8 cellular contexts compared by ENCODE assay signal in the genomic region with DNA sequence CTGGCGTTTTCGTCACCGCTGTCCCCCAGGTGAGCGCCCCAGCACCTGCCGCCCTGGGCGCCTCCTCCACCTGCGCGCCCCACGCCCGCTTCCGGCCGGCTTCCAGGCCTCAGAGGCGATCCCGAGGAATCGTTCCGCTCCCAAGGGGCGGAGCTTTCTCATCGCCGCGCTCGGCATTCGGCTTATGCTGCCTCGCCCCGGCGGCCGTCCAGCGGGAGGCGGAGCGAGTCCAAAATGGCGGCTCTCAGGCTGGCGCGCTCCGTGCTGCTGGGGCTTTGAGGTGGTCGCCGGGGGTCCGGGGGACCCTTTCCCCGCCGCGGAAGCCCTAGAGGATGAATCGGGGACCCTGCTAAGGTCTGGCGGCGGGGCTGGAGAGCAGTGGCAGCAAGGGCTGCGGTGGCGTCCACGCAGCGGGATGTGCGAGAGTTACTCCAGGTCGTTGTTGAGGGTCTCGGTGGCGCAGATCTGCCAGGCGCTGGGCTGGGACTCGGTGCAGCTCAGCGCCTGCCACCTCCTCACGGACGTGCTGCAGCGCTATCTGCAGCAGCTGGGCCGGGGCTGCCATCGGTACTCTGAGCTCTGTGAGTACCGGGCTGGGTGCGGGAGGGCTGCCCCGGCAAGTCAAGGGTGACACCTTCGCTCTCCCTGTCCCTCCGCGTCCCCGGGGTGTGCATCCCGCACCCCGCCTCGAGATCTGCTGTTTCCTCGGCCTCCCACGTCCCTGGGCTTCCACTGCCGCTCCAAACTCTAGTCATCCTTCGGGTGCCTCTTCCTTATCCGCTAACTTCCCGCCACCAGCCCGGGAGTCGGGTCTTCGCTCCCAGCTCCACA. TPM values are rescaled to one million over a fixed set of nuclear protein-coding genes. Genes with fewer than 3 reads are reported as not detected.
DNase-seq lines count a peak whose midpoint lies in the region; ATAC-seq, FAIRE-seq and TF ChIP-seq lines count a peak whose summit lies in the region.

A gene with protein sequence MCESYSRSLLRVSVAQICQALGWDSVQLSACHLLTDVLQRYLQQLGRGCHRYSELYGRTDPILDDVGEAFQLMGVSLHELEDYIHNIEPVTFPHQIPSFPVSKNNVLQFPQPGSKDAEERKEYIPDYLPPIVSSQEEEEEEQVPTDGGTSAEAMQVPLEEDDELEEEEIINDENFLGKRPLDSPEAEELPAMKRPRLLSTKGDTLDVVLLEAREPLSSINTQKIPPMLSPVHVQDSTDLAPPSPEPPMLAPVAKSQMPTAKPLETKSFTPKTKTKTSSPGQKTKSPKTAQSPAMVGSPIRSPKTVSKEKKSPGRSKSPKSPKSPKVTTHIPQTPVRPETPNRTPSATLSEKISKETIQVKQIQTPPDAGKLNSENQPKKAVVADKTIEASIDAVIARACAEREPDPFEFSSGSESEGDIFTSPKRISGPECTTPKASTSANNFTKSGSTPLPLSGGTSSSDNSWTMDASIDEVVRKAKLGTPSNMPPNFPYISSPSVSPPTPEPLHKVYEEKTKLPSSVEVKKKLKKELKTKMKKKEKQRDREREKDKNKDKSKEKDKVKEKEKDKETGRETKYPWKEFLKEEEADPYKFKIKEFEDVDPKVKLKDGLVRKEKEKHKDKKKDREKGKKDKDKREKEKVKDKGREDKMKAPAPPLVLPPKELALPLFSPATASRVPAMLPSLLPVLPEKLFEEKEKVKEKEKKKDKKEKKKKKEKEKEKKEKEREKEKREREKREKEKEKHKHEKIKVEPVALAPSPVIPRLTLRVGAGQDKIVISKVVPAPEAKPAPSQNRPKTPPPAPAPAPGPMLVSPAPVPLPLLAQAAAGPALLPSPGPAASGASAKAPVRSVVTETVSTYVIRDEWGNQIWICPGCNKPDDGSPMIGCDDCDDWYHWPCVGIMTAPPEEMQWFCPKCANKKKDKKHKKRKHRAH (plus strand): TSS at position 211 of the 831 bp plus-strand sequence. CDS start 205 bp downstream, at position 416.

- peak; percentile 91 for ATAC-seq in stimulated activated naive CD8-positive, alpha-beta T cell treated with anti-CD3 and anti-CD28 coated beads, Interleukin-15, amount 100 ng/mL, for 72 hours

- peak within 1 kb of the TSS; percentile 91 for H3K27ac Mint-ChIP-seq in neural crest cell (ENCODE audit: unreplicated experiment)
- peak within 1 kb of the TSS; percentile 94 to 98 for H3K27ac Mint-ChIP-seq in stimulated activated naive CD8-positive, alpha-beta T cell treated with anti-CD3 and anti-CD28 coated beads, Interleukin-15, amount 100 ng/mL, for 72 hours

- peaks cover 46% of the 10 kb centered on the region for H3K27me3 Mint-ChIP-seq in neural crest cell (ENCODE audit: low read depth)
- H3K27me3 Mint-ChIP-seq in stimulated activated naive CD8-positive, alpha-beta T cell treated with anti-CD3 and anti-CD28 coated beads, Interleukin-15, amount 100 ng/mL, for 72 hours: no peaks in the 10 kb centered on the region

- peak; percentile 82 for TF ChIP-seq POLR2A in H54 (IDR thresholded peaks at IDR 0.05; ENCODE audit: low read depth, low read length)

- peak; percentile 78 for DNase-seq in GDM1 (lab: John Stamatoyannopoulos, UW)
- peak; percentile 49 for DNase-seq in H54 (ENCODE audit: insufficient read length, low spot score)
- peak; percentile 70 for DNase-seq in LNCaP clone FGC (ENCODE audit: low read depth)
- DNase-seq in SHP77 treated with DMSO at 0.1 percent for 48 hours (lab: John Stamatoyannopoulos, UW): peak; percentile 71
- DNase-seq in activated gamma-delta T cell (lab: John Stamatoyannopoulos, UW): peak; percentile 79
- peak; percentile 78 to 96 for DNase-seq in foreskin fibroblast
- peak; percentile 86 for DNase-seq in neural crest cell (ENCODE audit: low read depth, low spot score)
- DNase-seq in stimulated activated naive CD8-positive, alpha-beta T cell treated with anti-CD3 and anti-CD28 coated beads, Interleukin-15, amount 100 ng/mL, for 72 hours: peak; percentile 91 to 94

- no peaks in the 10 kb centered on the region for H3K36me3 Mint-ChIP-seq in neural crest cell (ENCODE audit: low read depth)

- no peak for FAIRE-seq in H54 (lab: Jason Lieb, UNC)

- TF ChIP-seq CTCF in LNCaP clone FGC (IDR thresholded peaks at IDR 0.05; ENCODE audit: control insufficient read depth, extremely low read depth, insufficient read depth) (no peak), foreskin fibroblast (IDR thresholded peaks at IDR 0.05; ENCODE audit: low read depth, low read length) (no peak), neural crest cell (conservative IDR thresholded peaks at IDR 0.05) (no peak)

- H3K4me3 ChIP-seq in LNCaP clone FGC (ENCODE audit: low read depth, low read length): peak within 1 kb of the TSS; percentile 91
- H3K4me3 ChIP-seq in foreskin fibroblast (ENCODE audit: low read depth in 1 of 2, low read length in 2 of 2): peak within 1 kb of the TSS; percentile 63 to 76

- no peaks in the 10 kb centered on the region for H3K9me3 Mint-ChIP-seq in neural crest cell
- H3K9me3 Mint-ChIP-seq in stimulated activated naive CD8-positive, alpha-beta T cell treated with anti-CD3 and anti-CD28 coated beads, Interleukin-15, amount 100 ng/mL, for 72 hours: no peaks in the 10 kb centered on the region

- H3K4me3 Mint-ChIP-seq in neural crest cell: peak within 1 kb of the TSS; percentile 98
- peak within 1 kb of the TSS; percentile 92 to 99 for H3K4me3 Mint-ChIP-seq in stimulated activated naive CD8-positive, alpha-beta T cell treated with anti-CD3 and anti-CD28 coated beads, Interleukin-15, amount 100 ng/mL, for 72 hours

- peaks cover 18% of the 10 kb centered on the region for H3K4me1 Mint-ChIP-seq in neural crest cell
- peaks cover 37% of the 10 kb centered on the region for H3K4me1 Mint-ChIP-seq in stimulated activated naive CD8-positive, alpha-beta T cell treated with anti-CD3 and anti-CD28 coated beads, Interleukin-15, amount 100 ng/mL, for 72 hours

RNA-seq across cellular contexts. Expression of the gene that starts here (rescaled TPM):
- 11.5 and 11.8 TPM in 2 replicates for total RNA-seq in neural crest cell

Comparison
In these comparisons a context has a peak if more than half of its experiments do, and no peak if none do; other contexts are left out.
1. Peak in every context shown above with its lines: DNase-seq, ATAC-seq and H3K4me3 ChIP-seq.